15 cellular contexts compared by ENCODE assay signal in the genomic region with DNA sequence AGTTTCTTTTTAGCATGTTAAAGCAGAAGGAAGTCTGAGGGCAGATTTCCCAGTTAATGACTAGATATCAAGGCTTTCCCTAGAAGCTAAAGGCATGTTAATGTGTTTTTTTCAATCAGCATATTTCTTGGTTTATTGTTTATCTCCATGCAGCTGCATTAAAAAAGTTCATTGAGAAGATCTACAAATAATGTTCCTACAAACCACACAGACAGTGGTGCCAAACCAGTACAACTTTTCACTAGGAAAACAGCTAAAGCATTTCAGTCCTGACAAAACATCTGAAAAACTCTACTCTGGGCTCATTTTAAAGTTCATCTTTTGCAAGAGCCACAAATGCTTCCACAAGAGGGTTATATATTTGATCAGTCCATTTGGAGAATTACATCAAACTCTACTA.
"Had no signal": no experiment of that assay in that cellular context is flagged by ENCODE, and none has a peak within 500 bp of the region (broad histone marks: within the 10 kb centered on the region; RNA-seq: fewer than 3 reads in every experiment).

No MANE protein-coding gene starts in this region.

- H3K36me3 ChIP-seq: cardiac muscle cell, pancreas, thyroid gland, uterus had no signal

- H3K27ac ChIP-seq: pancreas, thyroid gland, uterus had no signal

- H3K9me3 ChIP-seq: pancreas, thyroid gland, uterus had no signal

- H3K4me1 ChIP-seq: pancreas, thyroid gland, uterus had no signal

- H3K27ac Mint-ChIP-seq: activated naive CD8-positive, alpha-beta T cell treated with anti-CD3 and anti-CD28 coated beads for 36 hours; activated T-helper 1 cell treated with anti-CD3 and anti-CD28 coated beads, Interleukin-12 subunit alpha, Interleukin-12 subunit beta, Interleukin-2, Interleukin-4 antibody, amounts not matched to agents 30 ng/mL and 10 ng/mL and 1 ng/mL, durations not matched to agents 14 hours and 24 hours and 36 hours; immature natural killer cell; stimulated activated naive B cell treated with anti-CD40 and anti-IgM and Interleukin-4, amounts not matched to agents 10 μg/mL and 1 μg/mL and 100 μg/mL, for 72 hours; T-helper 2 cell treated with Interferon-gamma antibody and Interleukin-4, amounts not matched to agents 5 μg/mL and 100 μg/mL, for 36 hours had no signal

- H3K27me3 Mint-ChIP-seq: activated naive CD8-positive, alpha-beta T cell treated with anti-CD3 and anti-CD28 coated beads for 36 hours; stimulated activated naive B cell treated with anti-CD40 and anti-IgM and Interleukin-4, amounts not matched to agents 10 μg/mL and 1 μg/mL and 100 μg/mL, for 72 hours had no signal

- H3K4me3 Mint-ChIP-seq: activated naive CD8-positive, alpha-beta T cell treated with anti-CD3 and anti-CD28 coated beads for 36 hours; activated T-helper 1 cell treated with anti-CD3 and anti-CD28 coated beads, Interleukin-12 subunit alpha, Interleukin-12 subunit beta, Interleukin-2, Interleukin-4 antibody, amounts not matched to agents 30 ng/mL and 10 ng/mL and 1 ng/mL, durations not matched to agents 14 hours and 24 hours and 36 hours; immature natural killer cell; stimulated activated naive B cell treated with anti-CD40 and anti-IgM and Interleukin-4, amounts not matched to agents 10 μg/mL and 1 μg/mL and 100 μg/mL, for 72 hours; T-helper 2 cell treated with Interferon-gamma antibody and Interleukin-4, amounts not matched to agents 5 μg/mL and 100 μg/mL, for 36 hours had no signal

- FAIRE-seq: pancreas had no signal

- H3K27me3 ChIP-seq: cardiac muscle cell, thyroid gland, uterus had no signal

- DNase-seq: activated CD4-positive, alpha-beta T cell treated with anti-CD3 and anti-CD28 coated beads, Interleukin-2, amount 50 U/mL, for 1 hour; activated naive CD8-positive, alpha-beta T cell treated with anti-CD3 and anti-CD28 coated beads for 36 hours; immature natural killer cell; midbrain; stimulated activated CD4-positive, alpha-beta T cell treated with anti-CD3 and anti-CD28 coated beads, Interleukin-15, amount 100 ng/mL, for 24 hours; stimulated activated CD4-positive, alpha-beta T cell treated with anti-CD3 and anti-CD28 coated beads, Interleukin-4, amount 100 ng/mL, for 1 hour; stimulated activated naive B cell treated with anti-CD40 and anti-IgM and Interleukin-4, amounts not matched to agents 10 μg/mL and 1 μg/mL and 100 μg/mL, for 72 hours; thyroid gland; uterus had no signal

- H3K4me1 Mint-ChIP-seq: activated naive CD8-positive, alpha-beta T cell treated with anti-CD3 and anti-CD28 coated beads for 36 hours; immature natural killer cell; stimulated activated naive B cell treated with anti-CD40 and anti-IgM and Interleukin-4, amounts not matched to agents 10 μg/mL and 1 μg/mL and 100 μg/mL, for 72 hours had no signal

- ATAC-seq: activated CD4-positive, CD25-positive, alpha-beta regulatory T cell treated with anti-CD3 and anti-CD28 coated beads, Interleukin-2, amount 50 U/mL, for 24 hours; stimulated activated naive B cell treated with anti-CD40 and anti-IgM and Interleukin-4, amounts not matched to agents 10 μg/mL and 1 μg/mL and 100 μg/mL, for 72 hours had no signal

- H3K4me3 ChIP-seq: cardiac muscle cell, lung, pancreas, thyroid gland, uterus had no signal

- H3K9me3 Mint-ChIP-seq: activated naive CD8-positive, alpha-beta T cell treated with anti-CD3 and anti-CD28 coated beads for 36 hours had no signal

- H3K36me3 Mint-ChIP-seq: activated naive CD8-positive, alpha-beta T cell treated with anti-CD3 and anti-CD28 coated beads for 36 hours; immature natural killer cell; stimulated activated naive B cell treated with anti-CD40 and anti-IgM and Interleukin-4, amounts not matched to agents 10 μg/mL and 1 μg/mL and 100 μg/mL, for 72 hours had no signal
